ENCODE assay signal across 27 cellular contexts in the genomic region with DNA sequence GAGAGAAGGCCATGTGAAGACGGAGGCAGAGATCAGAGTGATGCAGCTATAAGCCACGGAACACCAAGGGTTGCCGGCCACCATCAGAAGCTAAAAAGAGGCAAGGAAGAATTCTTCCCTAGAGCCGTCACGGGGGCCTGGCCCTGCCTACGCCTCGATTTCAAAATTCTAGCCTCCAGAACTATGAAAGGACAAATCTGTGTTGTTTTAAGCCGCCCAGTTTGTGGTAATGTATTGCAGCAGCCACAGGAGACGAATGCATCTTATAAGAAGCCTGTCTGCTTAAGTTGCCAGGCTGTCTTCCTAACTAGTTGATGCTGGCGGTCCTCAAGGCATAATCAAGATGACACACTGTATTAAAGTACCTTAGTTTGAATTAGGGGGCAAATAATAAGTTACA. TPM values are rescaled to one million over a fixed set of nuclear protein-coding genes. Genes with fewer than 3 reads are reported as not detected.
DNase-seq lines count a peak whose midpoint lies in the region; FAIRE-seq and TF ChIP-seq lines count a peak whose summit lies in the region.
"Had no signal": no experiment of that assay in that cellular context is flagged by ENCODE, and none has a peak within 500 bp of the region (broad histone marks: within the 10 kb centered on the region; RNA-seq: fewer than 3 reads in every experiment).

No MANE protein-coding gene starts in this region.

- H4K20me1 ChIP-seq in osteoblast (ENCODE audit: insufficient read depth, low read length) = no peaks in the 10 kb centered on the region

- no peak for FAIRE-seq in H54 (lab: Jason Lieb, UNC)
- FAIRE-seq: GM12878, RCC 7860 had no signal

- POLR2A ChIA-PET in MCF 10A (lab: Yijun Ruan, JAX) = no interaction called here
- POLR2A ChIA-PET in CD8-positive, alpha-beta memory T cell (lab: Charles Lee) = no interaction called here

- TF ChIP-seq POLR2A in breast epithelium (IDR thresholded peaks at IDR 0.05) = no peak
- no peak for TF ChIP-seq POLR2A in H54 (IDR thresholded peaks at IDR 0.05; ENCODE audit: low read depth, low read length)

- H3K4me3 ChIP-seq in breast epithelium (no peak overlapping the region), osteoblast (ENCODE audit: insufficient read depth, low read length) (no peak overlapping the region)
- H3K4me3 ChIP-seq in CD8-positive, alpha-beta memory T cell (ENCODE audit: low read length) = no peak overlapping the region
- H3K4me3 ChIP-seq: GM12878 had no signal

- H3K27ac ChIP-seq in breast epithelium (no peak overlapping the region), osteoblast (ENCODE audit: low read depth, low read length) (no peak overlapping the region)
- H3K27ac ChIP-seq in CD8-positive, alpha-beta memory T cell (ENCODE audit: low read depth, low read length) = no peak overlapping the region
- H3K27ac ChIP-seq: HL-60, KMS-11 had no signal

- DNase-seq in MCF 10A (ENCODE audit: unreplicated experiment) = peak; percentile 30
- DNase-seq in breast epithelium (ENCODE audit: low spot score in 2 of 2) = no peak
- DNase-seq in fibroblast of peridontal ligament (ENCODE audit: extremely low read depth) = peak; percentile 61
- DNase-seq in osteoblast (ENCODE audit: insufficient read length, low spot score, missing footprints) = peak; percentile 13
- no peak for DNase-seq in GM10266 (ENCODE audit: extremely low spot score)
- no peak for DNase-seq in GOT3 (lab: John Stamatoyannopoulos, UW)
- no peak for DNase-seq in CD8-positive, alpha-beta memory T cell
- DNase-seq in H54 (ENCODE audit: insufficient read length, low spot score) = no peak
- DNase-seq: 8988T; BE2C; CD4-positive, alpha-beta T cell; DMS153; GF-D8; H7; NCI-H1417 treated with DMSO at 0.1 percent for 48 hours; NCI-H187 treated with DMSO at 0.1 percent for 48 hours; NCI-H2227 treated with DMSO at 0.1 percent for 48 hours; NCI-H510A treated with DMSO at 0.1 percent for 48 hours; NCI-H774 had no signal

- H3K27me3 ChIP-seq in breast epithelium (no peaks in the 10 kb centered on the region), osteoblast (ENCODE audit: insufficient read depth, low read length) (no peaks in the 10 kb centered on the region)
- no peaks in the 10 kb centered on the region for H3K27me3 ChIP-seq in CD8-positive, alpha-beta memory T cell (ENCODE audit: insufficient read depth, low read length, poor library complexity, severe bottlenecking)

- H3K4me2 ChIP-seq in osteoblast (ENCODE audit: insufficient read depth, low read length) = peak overlapping the region; percentile 42
- H3K4me2 ChIP-seq: KMS-11 had no signal

- no peak for TF ChIP-seq CTCF in MCF 10A (IDR thresholded peaks at IDR 0.05; ENCODE audit: unreplicated experiment)
- TF ChIP-seq CTCF in breast epithelium (IDR thresholded peaks at IDR 0.05) = no peak
- TF ChIP-seq CTCF in osteoblast (IDR thresholded peaks at IDR 0.05; ENCODE audit: extremely low read depth, low read depth, low read length) = no peak
- no peak for TF ChIP-seq CTCF in GM10266 (IDR thresholded peaks at IDR 0.05; ENCODE audit: control insufficient read depth, insufficient read depth, low read depth, missing control alignments)

- H3K79me2 ChIP-seq in osteoblast (ENCODE audit: insufficient read depth, low read length) = no peaks in the 10 kb centered on the region

- intact Hi-C loops in MCF 10A (cut with micrococcal nuclease) (loop anchor here (10.0 kb wide), 1 partner anchor 812 kb away; no protein-coding TSS in a partner anchor), breast epithelium (cut with DNase I; ENCODE audit: low total_unique reads) (loop anchor here (5.0 kb wide), 1 partner anchor 80 kb away; no protein-coding TSS in a partner anchor)

- H3K9me3 ChIP-seq in breast epithelium (no peaks in the 10 kb centered on the region), osteoblast (ENCODE audit: low read depth, low read length) (no peaks in the 10 kb centered on the region)
- no peaks in the 10 kb centered on the region for H3K9me3 ChIP-seq in CD8-positive, alpha-beta memory T cell (ENCODE audit: low read length)
- H3K9me3 ChIP-seq: BE2C had no signal

- CTCF ChIA-PET in MCF 10A (lab: Yijun Ruan, JAX) = interaction anchor here (0.5 to 5.5 kb wide), 4 partner anchors 15 to 383 kb away, joined by 3 to 46 read pairs (median 4); partner anchors contain the start of gene XDH
- CTCF ChIA-PET in CD8-positive, alpha-beta memory T cell (lab: Charles Lee) = no interaction called here

- peak overlapping the region; percentile 72 for H2AFZ ChIP-seq in osteoblast (ENCODE audit: low read length)

- BruUV-seq in MCF 10A (replicated peaks; lab: Mats Ljungman, UMichigan) = no TSS peak

- no peak overlapping the region for H3K27ac Mint-ChIP-seq in MCF 10A (ENCODE audit: low read depth, unreplicated experiment)
- H3K27ac Mint-ChIP-seq in CD8-positive, alpha-beta memory T cell = peak overlapping the region in 1 of 8 donors; percentile 40
- H3K27ac Mint-ChIP-seq: CD4-positive, alpha-beta T cell had no signal

- H3K36me3 ChIP-seq in breast epithelium (no peaks in the 10 kb centered on the region), osteoblast (ENCODE audit: insufficient read depth, low read length) (no peaks in the 10 kb centered on the region)
- no peaks in the 10 kb centered on the region for H3K36me3 ChIP-seq in CD8-positive, alpha-beta memory T cell (ENCODE audit: insufficient read depth, low read length)
- H3K36me3 ChIP-seq: BE2C had no signal

- no peaks in the 10 kb centered on the region for H3K9me3 Mint-ChIP-seq in MCF 10A (ENCODE audit: unreplicated experiment)
- no peaks in the 10 kb centered on the region for H3K9me3 Mint-ChIP-seq in CD8-positive, alpha-beta memory T cell
- H3K9me3 Mint-ChIP-seq: CD4-positive, alpha-beta T cell had no signal

- H3K4me1 Mint-ChIP-seq in MCF 10A (ENCODE audit: insufficient read depth, unreplicated experiment) = no peaks in the 10 kb centered on the region
- no peaks in the 10 kb centered on the region for H3K4me1 Mint-ChIP-seq in CD8-positive, alpha-beta memory T cell

- H3K4me3 Mint-ChIP-seq in MCF 10A (ENCODE audit: unreplicated experiment) = no peak overlapping the region
- no peak overlapping the region for H3K4me3 Mint-ChIP-seq in CD8-positive, alpha-beta memory T cell
- H3K4me3 Mint-ChIP-seq: CD4-positive, alpha-beta T cell had no signal

- no peaks in the 10 kb centered on the region for H3K4me1 ChIP-seq in breast epithelium
- H3K4me1 ChIP-seq in osteoblast (ENCODE audit: insufficient read depth, low read length) = peaks cover 3% of the 10 kb centered on the region
- no peaks in the 10 kb centered on the region for H3K4me1 ChIP-seq in CD8-positive, alpha-beta memory T cell (ENCODE audit: insufficient read depth, low read length)
- H3K4me1 ChIP-seq: BE2C had no signal

- H3K27me3 Mint-ChIP-seq in MCF 10A (ENCODE audit: insufficient read depth, unreplicated experiment) = no peaks in the 10 kb centered on the region
- H3K27me3 Mint-ChIP-seq in CD8-positive, alpha-beta memory T cell = peaks cover 18 to 41% of the 10 kb centered on the region in 2 donors

- peaks cover 6% of the 10 kb centered on the region for H3K36me3 Mint-ChIP-seq in MCF 10A (ENCODE audit: insufficient read depth, unreplicated experiment)
- no peaks in the 10 kb centered on the region for H3K36me3 Mint-ChIP-seq in CD8-positive, alpha-beta memory T cell

RNA-seq across cellular contexts. Expression of gene SRD5A2, which starts 53.8 kb away (rescaled TPM):
- not detected in 2 replicates for total RNA-seq in MCF 10A (2022)
- under 1 TPM in 2 of 3 donors, not detected in 1; 0.32 to 0.33 TPM for total RNA-seq in breast epithelium
- not detected in 2 replicates for total RNA-seq in osteoblast
- total RNA-seq in CD8-positive, alpha-beta memory T cell = not detected
- polyA plus RNA-seq in CD8-positive, alpha-beta memory T cell = not detected
- total RNA-seq: CD4-positive, alpha-beta T cell; Daoy; GM12878; H7; HT1080; Right ventricle myocardium inferior had no signal
- polyA plus RNA-seq: AG04450 had no signal

Comparison
In these comparisons a context has a peak if more than half of its experiments do, and no peak if none do; other contexts are left out.
1. DNase-seq: peak in MCF 10A (single experiment), fibroblast of peridontal ligament (single experiment) and osteoblast (single experiment); none in breast epithelium (0 of 2), GM10266 (single experiment), GOT3 (single experiment), CD8-positive, alpha-beta memory T cell (0 of 5) and H54 (single experiment).